ENCODE assay signal across 1 cellular context in the genomic region with DNA sequence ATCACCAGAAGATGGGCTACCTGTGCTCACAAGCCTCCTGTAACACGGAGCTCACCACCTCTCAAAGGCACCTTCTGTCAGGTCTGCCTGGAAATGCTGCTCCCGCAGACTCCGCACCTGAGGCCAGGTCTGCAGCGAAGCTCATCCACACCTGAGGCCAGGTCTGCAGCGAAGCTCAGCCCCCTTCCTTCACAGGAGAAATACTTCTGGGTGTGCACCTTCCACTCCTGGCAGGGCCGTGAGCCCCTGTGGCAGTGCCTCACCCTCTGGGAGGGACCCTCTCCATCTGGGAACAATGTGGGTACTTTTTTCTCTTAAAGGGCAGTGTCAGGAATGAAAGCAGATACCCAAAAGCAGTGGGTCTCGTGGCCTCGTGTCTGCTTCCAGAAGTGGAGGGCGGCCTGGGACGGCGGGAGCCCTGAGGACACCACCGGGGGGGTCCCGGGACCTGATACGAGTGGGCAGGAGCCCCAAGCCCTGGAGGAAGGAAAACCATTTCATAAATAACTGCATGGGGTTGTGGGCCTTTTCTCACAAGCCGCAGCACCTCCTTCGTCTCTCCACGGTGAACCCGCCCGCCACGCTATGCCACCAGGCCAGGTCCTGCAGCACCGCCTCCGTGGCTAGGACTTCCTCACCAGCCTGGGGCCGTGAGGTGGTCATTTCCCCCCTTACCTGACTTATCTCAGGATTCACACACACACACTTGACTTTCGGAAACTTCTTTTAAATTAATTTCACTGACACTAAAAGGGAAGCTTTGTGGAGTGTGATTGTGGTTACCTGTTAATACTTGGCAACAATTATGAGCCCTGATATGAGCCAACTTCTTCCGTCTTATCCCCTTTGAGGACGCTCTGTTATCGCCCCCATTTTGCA.
TF ChIP-seq lines count a peak whose summit lies in the region.

No MANE protein-coding gene starts in this region.

TF ChIP-seq in HepG2, 621 proteins besides CTCF, POLR2A, EP300 and RAD21 (continued from another document and continues in another):
- TF ChIP-seq, protein P1, sequence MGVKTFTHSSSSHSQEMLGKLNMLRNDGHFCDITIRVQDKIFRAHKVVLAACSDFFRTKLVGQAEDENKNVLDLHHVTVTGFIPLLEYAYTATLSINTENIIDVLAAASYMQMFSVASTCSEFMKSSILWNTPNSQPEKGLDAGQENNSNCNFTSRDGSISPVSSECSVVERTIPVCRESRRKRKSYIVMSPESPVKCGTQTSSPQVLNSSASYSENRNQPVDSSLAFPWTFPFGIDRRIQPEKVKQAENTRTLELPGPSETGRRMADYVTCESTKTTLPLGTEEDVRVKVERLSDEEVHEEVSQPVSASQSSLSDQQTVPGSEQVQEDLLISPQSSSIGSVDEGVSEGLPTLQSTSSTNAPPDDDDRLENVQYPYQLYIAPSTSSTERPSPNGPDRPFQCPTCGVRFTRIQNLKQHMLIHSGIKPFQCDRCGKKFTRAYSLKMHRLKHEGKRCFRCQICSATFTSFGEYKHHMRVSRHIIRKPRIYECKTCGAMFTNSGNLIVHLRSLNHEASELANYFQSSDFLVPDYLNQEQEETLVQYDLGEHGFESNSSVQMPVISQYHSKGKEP (CRISPR knock-in tag; IDR thresholded peaks at IDR 0.05): no peak
- TF ChIP-seq CREM (IDR thresholded peaks at IDR 0.05) (no peak), CREM (CRISPR knock-in tag; IDR thresholded peaks at IDR 0.05) (no peak), RBM22 (optimal IDR thresholded peaks at IDR 0.05; ENCODE audit: low read length) (no peak), MXI1 (IDR thresholded peaks at IDR 0.05; ENCODE audit: borderline replicate concordance, low read depth, low read length) (no peak), ZNF263 (CRISPR knock-in tag; IDR thresholded peaks at IDR 0.05) (no peak), ZFX (CRISPR knock-in tag; IDR thresholded peaks at IDR 0.05; ENCODE audit: low read depth) (0 out of 2 replicates have a peak, but pooled peaks have one; percentile 11), ZIK1 (CRISPR knock-in tag; IDR thresholded peaks at IDR 0.05; ENCODE audit: borderline replicate concordance, low read depth) (no peak), ZNF674 (CRISPR knock-in tag; IDR thresholded peaks at IDR 0.05; ENCODE audit: low read depth) (no peak), SNAPC5 (CRISPR knock-in tag; IDR thresholded peaks at IDR 0.05; ENCODE audit: borderline replicate concordance) (no peak), ZNF318 (CRISPR knock-in tag; IDR thresholded peaks at IDR 0.05) (no peak), ZNF337 (CRISPR knock-in tag; IDR thresholded peaks at IDR 0.05; ENCODE audit: borderline replicate concordance, low read depth) (no peak), ZZZ3 (CRISPR knock-in tag; IDR thresholded peaks at IDR 0.05; ENCODE audit: borderline replicate concordance) (no peak), HNF1B (CRISPR knock-in tag; IDR thresholded peaks at IDR 0.05) (no peak), ZNF614 (CRISPR knock-in tag; IDR thresholded peaks at IDR 0.05; ENCODE audit: borderline replicate concordance) (no peak), JARID2 (CRISPR knock-in tag; IDR thresholded peaks at IDR 0.05; ENCODE audit: insufficient replicate concordance) (no peak)
- TF ChIP-seq, protein P2, sequence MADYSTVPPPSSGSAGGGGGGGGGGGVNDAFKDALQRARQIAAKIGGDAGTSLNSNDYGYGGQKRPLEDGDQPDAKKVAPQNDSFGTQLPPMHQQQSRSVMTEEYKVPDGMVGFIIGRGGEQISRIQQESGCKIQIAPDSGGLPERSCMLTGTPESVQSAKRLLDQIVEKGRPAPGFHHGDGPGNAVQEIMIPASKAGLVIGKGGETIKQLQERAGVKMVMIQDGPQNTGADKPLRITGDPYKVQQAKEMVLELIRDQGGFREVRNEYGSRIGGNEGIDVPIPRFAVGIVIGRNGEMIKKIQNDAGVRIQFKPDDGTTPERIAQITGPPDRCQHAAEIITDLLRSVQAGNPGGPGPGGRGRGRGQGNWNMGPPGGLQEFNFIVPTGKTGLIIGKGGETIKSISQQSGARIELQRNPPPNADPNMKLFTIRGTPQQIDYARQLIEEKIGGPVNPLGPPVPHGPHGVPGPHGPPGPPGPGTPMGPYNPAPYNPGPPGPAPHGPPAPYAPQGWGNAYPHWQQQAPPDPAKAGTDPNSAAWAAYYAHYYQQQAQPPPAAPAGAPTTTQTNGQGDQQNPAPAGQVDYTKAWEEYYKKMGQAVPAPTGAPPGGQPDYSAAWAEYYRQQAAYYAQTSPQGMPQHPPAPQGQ (CRISPR knock-in tag; IDR thresholded peaks at IDR 0.05; ENCODE audit: borderline replicate concordance): no peak
- TF ChIP-seq, protein P3, sequence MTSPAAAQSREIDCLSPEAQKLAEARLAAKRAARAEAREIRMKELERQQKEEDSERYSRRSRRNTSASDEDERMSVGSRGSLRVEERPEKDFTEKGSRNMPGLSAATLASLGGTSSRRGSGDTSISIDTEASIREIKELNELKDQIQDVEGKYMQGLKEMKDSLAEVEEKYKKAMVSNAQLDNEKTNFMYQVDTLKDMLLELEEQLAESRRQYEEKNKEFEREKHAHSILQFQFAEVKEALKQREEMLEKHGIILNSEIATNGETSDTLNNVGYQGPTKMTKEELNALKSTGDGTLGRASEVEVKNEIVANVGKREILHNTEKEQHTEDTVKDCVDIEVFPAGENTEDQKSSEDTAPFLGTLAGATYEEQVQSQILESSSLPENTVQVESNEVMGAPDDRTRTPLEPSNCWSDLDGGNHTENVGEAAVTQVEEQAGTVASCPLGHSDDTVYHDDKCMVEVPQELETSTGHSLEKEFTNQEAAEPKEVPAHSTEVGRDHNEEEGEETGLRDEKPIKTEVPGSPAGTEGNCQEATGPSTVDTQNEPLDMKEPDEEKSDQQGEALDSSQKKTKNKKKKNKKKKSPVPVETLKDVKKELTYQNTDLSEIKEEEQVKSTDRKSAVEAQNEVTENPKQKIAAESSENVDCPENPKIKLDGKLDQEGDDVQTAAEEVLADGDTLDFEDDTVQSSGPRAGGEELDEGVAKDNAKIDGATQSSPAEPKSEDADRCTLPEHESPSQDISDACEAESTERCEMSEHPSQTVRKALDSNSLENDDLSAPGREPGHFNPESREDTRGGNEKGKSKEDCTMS (CRISPR knock-in tag; conservative IDR thresholded peaks at IDR 0.05): no peak
- TF ChIP-seq, protein P4, sequence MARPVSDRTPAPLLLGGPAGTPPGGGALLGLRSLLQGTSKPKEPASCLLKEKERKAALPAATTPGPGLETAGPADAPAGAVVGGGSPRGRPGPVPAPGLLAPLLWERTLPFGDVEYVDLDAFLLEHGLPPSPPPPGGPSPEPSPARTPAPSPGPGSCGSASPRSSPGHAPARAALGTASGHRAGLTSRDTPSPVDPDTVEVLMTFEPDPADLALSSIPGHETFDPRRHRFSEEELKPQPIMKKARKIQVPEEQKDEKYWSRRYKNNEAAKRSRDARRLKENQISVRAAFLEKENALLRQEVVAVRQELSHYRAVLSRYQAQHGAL (CRISPR knock-in tag; IDR thresholded peaks at IDR 0.05; ENCODE audit: not compliant biosample characterization): no peak
